Comparison of ENCODE assay signal across 1 cellular context in the genomic region with DNA sequence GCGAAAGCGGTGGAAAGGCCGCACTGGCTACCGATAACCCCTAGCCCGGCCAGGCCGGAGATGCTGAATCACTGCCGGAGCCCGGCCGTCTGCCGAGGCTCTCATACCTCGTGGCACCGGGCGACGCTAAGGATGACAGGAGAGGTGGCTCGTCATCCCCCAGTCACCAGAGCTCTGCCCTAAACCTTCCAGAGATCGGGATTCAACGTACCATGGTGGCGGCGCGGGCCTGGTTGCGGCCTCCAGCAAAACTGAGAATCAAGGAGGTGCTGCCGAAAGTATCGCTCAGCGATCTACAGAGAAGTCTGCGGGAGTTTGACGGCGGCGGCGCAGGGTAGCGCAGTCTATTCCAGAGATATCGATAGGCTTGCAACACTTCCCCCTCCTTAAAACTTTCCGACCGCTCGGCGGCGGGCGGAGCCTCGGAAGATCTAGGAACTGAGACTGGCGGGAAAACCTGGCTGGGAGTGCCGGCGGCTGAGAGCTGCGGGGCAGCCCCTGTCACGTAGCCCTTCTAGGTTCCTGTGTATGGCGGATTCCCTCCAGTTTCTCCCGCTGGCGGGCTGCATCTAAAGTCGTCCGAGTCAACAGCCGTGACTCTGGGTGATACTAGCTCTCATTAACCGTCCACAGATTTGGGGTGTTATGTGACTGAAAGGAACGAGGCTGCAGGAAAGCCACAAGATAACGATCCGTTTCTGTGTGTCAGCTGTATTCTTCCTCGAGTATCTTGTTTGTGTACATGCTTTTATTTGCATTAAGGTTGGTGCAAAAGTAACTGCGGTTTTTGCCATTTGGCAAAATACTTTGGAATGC.
TF ChIP-seq lines count a peak whose summit lies in the region.

A gene (minus strand): TSS at position 301 of the 816 bp plus-strand sequence. CDS start 87 bp downstream, at position 214.

TF ChIP-seq in HepG2, 621 proteins besides CTCF, POLR2A, EP300 and RAD21 (continued from another document and continues in another):
- no peak for TF ChIP-seq ZNF496 (CRISPR knock-in tag; IDR thresholded peaks at IDR 0.05; ENCODE audit: insufficient replicate concordance)
- TF ChIP-seq ZSCAN12 (CRISPR knock-in tag; IDR thresholded peaks at IDR 0.05) = no peak
- no peak for TF ChIP-seq PRPF4 (IDR thresholded peaks at IDR 0.05; ENCODE audit: low read depth, low read length, poor library complexity, severe bottlenecking)
- TF ChIP-seq, protein P1, sequence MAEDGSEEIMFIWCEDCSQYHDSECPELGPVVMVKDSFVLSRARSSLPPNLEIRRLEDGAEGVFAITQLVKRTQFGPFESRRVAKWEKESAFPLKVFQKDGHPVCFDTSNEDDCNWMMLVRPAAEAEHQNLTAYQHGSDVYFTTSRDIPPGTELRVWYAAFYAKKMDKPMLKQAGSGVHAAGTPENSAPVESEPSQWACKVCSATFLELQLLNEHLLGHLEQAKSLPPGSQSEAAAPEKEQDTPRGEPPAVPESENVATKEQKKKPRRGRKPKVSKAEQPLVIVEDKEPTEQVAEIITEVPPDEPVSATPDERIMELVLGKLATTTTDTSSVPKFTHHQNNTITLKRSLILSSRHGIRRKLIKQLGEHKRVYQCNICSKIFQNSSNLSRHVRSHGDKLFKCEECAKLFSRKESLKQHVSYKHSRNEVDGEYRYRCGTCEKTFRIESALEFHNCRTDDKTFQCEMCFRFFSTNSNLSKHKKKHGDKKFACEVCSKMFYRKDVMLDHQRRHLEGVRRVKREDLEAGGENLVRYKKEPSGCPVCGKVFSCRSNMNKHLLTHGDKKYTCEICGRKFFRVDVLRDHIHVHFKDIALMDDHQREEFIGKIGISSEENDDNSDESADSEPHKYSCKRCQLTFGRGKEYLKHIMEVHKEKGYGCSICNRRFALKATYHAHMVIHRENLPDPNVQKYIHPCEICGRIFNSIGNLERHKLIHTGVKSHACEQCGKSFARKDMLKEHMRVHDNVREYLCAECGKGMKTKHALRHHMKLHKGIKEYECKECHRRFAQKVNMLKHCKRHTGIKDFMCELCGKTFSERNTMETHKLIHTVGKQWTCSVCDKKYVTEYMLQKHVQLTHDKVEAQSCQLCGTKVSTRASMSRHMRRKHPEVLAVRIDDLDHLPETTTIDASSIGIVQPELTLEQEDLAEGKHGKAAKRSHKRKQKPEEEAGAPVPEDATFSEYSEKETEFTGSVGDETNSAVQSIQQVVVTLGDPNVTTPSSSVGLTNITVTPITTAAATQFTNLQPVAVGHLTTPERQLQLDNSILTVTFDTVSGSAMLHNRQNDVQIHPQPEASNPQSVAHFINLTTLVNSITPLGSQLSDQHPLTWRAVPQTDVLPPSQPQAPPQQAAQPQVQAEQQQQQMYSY (CRISPR knock-in tag; IDR thresholded peaks at IDR 0.05) = peak; percentile 97
- TF ChIP-seq ZNF468 (CRISPR knock-in tag; IDR thresholded peaks at IDR 0.05) = no peak
- TF ChIP-seq, protein P2, sequence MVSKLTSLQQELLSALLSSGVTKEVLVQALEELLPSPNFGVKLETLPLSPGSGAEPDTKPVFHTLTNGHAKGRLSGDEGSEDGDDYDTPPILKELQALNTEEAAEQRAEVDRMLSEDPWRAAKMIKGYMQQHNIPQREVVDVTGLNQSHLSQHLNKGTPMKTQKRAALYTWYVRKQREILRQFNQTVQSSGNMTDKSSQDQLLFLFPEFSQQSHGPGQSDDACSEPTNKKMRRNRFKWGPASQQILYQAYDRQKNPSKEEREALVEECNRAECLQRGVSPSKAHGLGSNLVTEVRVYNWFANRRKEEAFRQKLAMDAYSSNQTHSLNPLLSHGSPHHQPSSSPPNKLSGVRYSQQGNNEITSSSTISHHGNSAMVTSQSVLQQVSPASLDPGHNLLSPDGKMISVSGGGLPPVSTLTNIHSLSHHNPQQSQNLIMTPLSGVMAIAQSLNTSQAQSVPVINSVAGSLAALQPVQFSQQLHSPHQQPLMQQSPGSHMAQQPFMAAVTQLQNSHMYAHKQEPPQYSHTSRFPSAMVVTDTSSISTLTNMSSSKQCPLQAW (CRISPR knock-in tag; IDR thresholded peaks at IDR 0.05) = peak; percentile 38; the same call in 1 of the 2 replicates
- TF ChIP-seq CC2D1A (CRISPR knock-in tag; IDR thresholded peaks at IDR 0.05) = peak; percentile 73; the same call in 1 of the 2 replicates
- TF ChIP-seq, protein P3, sequence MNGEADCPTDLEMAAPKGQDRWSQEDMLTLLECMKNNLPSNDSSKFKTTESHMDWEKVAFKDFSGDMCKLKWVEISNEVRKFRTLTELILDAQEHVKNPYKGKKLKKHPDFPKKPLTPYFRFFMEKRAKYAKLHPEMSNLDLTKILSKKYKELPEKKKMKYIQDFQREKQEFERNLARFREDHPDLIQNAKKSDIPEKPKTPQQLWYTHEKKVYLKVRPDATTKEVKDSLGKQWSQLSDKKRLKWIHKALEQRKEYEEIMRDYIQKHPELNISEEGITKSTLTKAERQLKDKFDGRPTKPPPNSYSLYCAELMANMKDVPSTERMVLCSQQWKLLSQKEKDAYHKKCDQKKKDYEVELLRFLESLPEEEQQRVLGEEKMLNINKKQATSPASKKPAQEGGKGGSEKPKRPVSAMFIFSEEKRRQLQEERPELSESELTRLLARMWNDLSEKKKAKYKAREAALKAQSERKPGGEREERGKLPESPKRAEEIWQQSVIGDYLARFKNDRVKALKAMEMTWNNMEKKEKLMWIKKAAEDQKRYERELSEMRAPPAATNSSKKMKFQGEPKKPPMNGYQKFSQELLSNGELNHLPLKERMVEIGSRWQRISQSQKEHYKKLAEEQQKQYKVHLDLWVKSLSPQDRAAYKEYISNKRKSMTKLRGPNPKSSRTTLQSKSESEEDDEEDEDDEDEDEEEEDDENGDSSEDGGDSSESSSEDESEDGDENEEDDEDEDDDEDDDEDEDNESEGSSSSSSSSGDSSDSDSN (CRISPR knock-in tag; IDR thresholded peaks at IDR 0.05) = peak; percentile 97
- peak; percentile 97 for TF ChIP-seq ZNF883 (CRISPR knock-in tag; IDR thresholded peaks at IDR 0.05; ENCODE audit: not compliant biosample characterization)
- 0 out of 2 replicates have a peak, but pooled peaks have one; percentile 16 for TF ChIP-seq ZNF589 (CRISPR knock-in tag; conservative IDR thresholded peaks at IDR 0.05)
- peak; percentile 27; the same call in 1 of the 2 replicates for TF ChIP-seq ZBTB38 (CRISPR knock-in tag; IDR thresholded peaks at IDR 0.05)
- TF ChIP-seq, protein P4, sequence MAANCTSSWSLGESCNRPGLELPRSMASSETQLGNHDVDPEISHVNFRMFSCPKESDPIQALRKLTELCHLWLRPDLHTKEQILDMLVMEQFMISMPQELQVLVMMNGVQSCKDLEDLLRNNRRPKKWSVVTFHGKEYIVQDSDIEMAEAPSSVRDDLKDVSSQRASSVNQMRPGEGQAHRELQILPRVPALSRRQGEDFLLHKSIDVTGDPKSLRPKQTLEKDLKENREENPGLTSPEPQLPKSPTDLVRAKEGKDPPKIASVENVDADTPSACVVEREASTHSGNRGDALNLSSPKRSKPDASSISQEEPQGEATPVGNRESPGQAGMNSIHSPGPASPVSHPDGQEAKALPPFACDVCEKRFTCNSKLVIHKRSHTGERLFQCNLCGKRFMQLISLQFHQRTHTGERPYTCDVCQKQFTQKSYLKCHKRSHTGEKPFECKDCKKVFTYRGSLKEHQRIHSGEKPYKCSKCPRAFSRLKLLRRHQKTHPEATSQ (CRISPR knock-in tag; IDR thresholded peaks at IDR 0.05; ENCODE audit: borderline replicate concordance) = no peak; the same call in 1 of the 2 replicates
- TF ChIP-seq HMG20B (CRISPR knock-in tag; conservative IDR thresholded peaks at IDR 0.05) = peak; percentile 65; the same call in 1 of the 2 replicates
- TF ChIP-seq, protein P5, sequence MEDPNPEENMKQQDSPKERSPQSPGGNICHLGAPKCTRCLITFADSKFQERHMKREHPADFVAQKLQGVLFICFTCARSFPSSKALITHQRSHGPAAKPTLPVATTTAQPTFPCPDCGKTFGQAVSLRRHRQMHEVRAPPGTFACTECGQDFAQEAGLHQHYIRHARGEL (CRISPR knock-in tag; IDR thresholded peaks at IDR 0.05) = peak; percentile 79; the same call in 1 of the 2 replicates
- TF ChIP-seq MYNN (CRISPR knock-in tag; IDR thresholded peaks at IDR 0.05; ENCODE audit: low read depth) = no peak
- peak; percentile 44; the same call in 1 of the 2 replicates for TF ChIP-seq CHD2 (IDR thresholded peaks at IDR 0.05; ENCODE audit: low read depth, low read length)
- no peak for TF ChIP-seq ZFP36L1 (CRISPR knock-in tag; IDR thresholded peaks at IDR 0.05)
- 0 out of 2 replicates have a peak, but pooled peaks have one; percentile 24 for TF ChIP-seq ZNF616 (CRISPR knock-in tag; IDR thresholded peaks at IDR 0.05; ENCODE audit: low read depth)
- TF ChIP-seq ZKSCAN1 (IDR thresholded peaks at IDR 0.05; ENCODE audit: low read length) = no peak
- no peak for TF ChIP-seq ZNF550 (CRISPR knock-in tag; IDR thresholded peaks at IDR 0.05; ENCODE audit: borderline replicate concordance)
- no peak; the same call in 1 of the 2 replicates for TF ChIP-seq ZNF558 (CRISPR knock-in tag; IDR thresholded peaks at IDR 0.05; ENCODE audit: borderline replicate concordance)
- peak; percentile 61; the same call in 1 of the 2 replicates for TF ChIP-seq HOXA9 (CRISPR knock-in tag; IDR thresholded peaks at IDR 0.05; ENCODE audit: borderline replicate concordance)
- TF ChIP-seq CBFB (CRISPR knock-in tag; IDR thresholded peaks at IDR 0.05) = no peak
- no peak for TF ChIP-seq SSRP1 (CRISPR knock-in tag; IDR thresholded peaks at IDR 0.05)
- no peak for TF ChIP-seq ATM (IDR thresholded peaks at IDR 0.05; ENCODE audit: borderline replicate concordance)
- TF ChIP-seq, protein P6, sequence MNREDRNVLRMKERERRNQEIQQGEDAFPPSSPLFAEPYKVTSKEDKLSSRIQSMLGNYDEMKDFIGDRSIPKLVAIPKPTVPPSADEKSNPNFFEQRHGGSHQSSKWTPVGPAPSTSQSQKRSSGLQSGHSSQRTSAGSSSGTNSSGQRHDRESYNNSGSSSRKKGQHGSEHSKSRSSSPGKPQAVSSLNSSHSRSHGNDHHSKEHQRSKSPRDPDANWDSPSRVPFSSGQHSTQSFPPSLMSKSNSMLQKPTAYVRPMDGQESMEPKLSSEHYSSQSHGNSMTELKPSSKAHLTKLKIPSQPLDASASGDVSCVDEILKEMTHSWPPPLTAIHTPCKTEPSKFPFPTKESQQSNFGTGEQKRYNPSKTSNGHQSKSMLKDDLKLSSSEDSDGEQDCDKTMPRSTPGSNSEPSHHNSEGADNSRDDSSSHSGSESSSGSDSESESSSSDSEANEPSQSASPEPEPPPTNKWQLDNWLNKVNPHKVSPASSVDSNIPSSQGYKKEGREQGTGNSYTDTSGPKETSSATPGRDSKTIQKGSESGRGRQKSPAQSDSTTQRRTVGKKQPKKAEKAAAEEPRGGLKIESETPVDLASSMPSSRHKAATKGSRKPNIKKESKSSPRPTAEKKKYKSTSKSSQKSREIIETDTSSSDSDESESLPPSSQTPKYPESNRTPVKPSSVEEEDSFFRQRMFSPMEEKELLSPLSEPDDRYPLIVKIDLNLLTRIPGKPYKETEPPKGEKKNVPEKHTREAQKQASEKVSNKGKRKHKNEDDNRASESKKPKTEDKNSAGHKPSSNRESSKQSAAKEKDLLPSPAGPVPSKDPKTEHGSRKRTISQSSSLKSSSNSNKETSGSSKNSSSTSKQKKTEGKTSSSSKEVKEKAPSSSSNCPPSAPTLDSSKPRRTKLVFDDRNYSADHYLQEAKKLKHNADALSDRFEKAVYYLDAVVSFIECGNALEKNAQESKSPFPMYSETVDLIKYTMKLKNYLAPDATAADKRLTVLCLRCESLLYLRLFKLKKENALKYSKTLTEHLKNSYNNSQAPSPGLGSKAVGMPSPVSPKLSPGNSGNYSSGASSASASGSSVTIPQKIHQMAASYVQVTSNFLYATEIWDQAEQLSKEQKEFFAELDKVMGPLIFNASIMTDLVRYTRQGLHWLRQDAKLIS (CRISPR knock-in tag; IDR thresholded peaks at IDR 0.05) = no peak
- TF ChIP-seq, protein P7, sequence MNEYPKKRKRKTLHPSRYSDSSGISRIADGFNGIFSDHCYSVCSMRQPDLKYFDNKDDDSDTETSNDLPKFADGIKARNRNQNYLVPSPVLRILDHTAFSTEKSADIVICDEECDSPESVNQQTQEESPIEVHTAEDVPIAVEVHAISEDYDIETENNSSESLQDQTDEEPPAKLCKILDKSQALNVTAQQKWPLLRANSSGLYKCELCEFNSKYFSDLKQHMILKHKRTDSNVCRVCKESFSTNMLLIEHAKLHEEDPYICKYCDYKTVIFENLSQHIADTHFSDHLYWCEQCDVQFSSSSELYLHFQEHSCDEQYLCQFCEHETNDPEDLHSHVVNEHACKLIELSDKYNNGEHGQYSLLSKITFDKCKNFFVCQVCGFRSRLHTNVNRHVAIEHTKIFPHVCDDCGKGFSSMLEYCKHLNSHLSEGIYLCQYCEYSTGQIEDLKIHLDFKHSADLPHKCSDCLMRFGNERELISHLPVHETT (CRISPR knock-in tag; conservative IDR thresholded peaks at IDR 0.05) = peak; percentile 86
- no peak for TF ChIP-seq ZNF367 (CRISPR knock-in tag; IDR thresholded peaks at IDR 0.05; ENCODE audit: borderline replicate concordance)
- TF ChIP-seq FOXK1 (CRISPR knock-in tag; IDR thresholded peaks at IDR 0.05; ENCODE audit: borderline replicate concordance, low read depth) = peak; percentile 47; the same call in 1 of the 2 replicates
- no peak; the same call in 1 of the 2 replicates for TF ChIP-seq ZSCAN9 (CRISPR knock-in tag; IDR thresholded peaks at IDR 0.05; ENCODE audit: borderline replicate concordance)
- no peak for TF ChIP-seq RFX1 (IDR thresholded peaks at IDR 0.05)
- no peak for TF ChIP-seq ZNF234 (CRISPR knock-in tag; conservative IDR thresholded peaks at IDR 0.05)
- TF ChIP-seq BHLHE40 (IDR thresholded peaks at IDR 0.05; ENCODE audit: low read length) = 0 out of 2 replicates have a peak, but pooled peaks have one; percentile 20
- TF ChIP-seq SP4 (CRISPR knock-in tag; IDR thresholded peaks at IDR 0.05) = peak; percentile 80; the same call in 1 of the 2 replicates
- TF ChIP-seq, protein P8, sequence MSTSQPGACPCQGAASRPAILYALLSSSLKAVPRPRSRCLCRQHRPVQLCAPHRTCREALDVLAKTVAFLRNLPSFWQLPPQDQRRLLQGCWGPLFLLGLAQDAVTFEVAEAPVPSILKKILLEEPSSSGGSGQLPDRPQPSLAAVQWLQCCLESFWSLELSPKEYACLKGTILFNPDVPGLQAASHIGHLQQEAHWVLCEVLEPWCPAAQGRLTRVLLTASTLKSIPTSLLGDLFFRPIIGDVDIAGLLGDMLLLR (CRISPR knock-in tag; IDR thresholded peaks at IDR 0.05) = peak; percentile 59; the same call in 1 of the 2 replicates
- peak; percentile 74 for TF ChIP-seq MED8 (CRISPR knock-in tag; IDR thresholded peaks at IDR 0.05; ENCODE audit: insufficient replicate concordance)
